8 cellular contexts compared by ENCODE assay signal in the genomic region with DNA sequence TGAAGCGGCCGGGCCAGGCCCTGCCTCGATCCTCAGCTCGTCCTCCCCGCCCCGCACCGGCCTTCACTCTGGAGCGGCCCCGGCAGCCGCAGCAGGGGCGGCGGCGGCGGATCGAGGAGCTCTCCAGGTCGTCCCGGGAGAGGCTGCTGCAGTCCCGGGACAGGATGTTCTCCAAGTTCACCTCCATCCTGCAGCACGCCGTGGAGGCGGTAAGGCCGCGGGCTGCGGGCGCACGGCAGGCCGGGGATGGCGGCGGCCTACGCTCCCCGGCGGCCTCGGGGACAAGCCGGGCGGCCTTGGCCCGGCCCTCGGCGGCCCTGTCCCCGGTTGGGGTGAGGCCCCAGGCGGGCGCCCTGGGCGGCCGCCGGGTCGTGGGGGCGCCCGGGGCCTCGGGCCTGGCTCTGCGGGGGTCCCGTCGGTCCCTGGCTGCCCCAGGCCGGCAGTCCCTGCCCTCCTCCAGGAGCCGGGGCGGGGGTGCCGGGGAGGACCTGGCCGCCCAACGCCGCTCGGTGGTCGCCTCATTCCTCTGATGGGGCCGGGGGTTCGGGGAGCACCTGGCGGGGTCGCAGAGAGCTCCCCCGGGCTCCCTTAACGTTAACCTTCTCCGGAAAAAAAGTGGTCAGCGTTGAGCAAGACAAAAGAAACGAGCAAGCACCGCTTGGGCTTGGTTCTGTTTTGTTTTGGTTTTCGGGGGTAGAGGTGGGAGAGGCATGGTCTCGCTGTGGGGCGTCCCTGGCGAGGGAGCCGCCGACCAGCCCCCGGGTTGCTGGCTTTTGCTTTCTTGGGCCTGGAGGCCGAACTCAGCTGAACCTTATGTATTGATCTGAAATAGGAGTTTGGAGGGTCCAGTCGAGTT. TPM values are rescaled to one million over a fixed set of nuclear protein-coding genes. Genes with fewer than 3 reads are reported as not detected.
A peak's percentile ranks its signal among the peaks of the same experiment; 100 is the strongest.
DNase-seq lines count a peak whose midpoint lies in the region; ATAC-seq and TF ChIP-seq lines count a peak whose summit lies in the region.

No MANE protein-coding gene starts in this region.

- no peaks in the 10 kb centered on the region for H3K9me3 Mint-ChIP-seq in activated naive CD4-positive, alpha-beta T cell treated with anti-CD3 and anti-CD28 coated beads, Interleukin-2, amount 50 U/mL, for 72 hours
- H3K9me3 Mint-ChIP-seq in osteocyte (ENCODE audit: unreplicated experiment), result no peaks in the 10 kb centered on the region

- H3K9me3 ChIP-seq in OCI-LY3 (ENCODE audit: insufficient read depth, low read length), result no peaks in the 10 kb centered on the region

- DNase-seq in A172 (ENCODE audit: low spot score), result peak; percentile 12
- peak; percentile 53 to 80 for DNase-seq in activated naive CD4-positive, alpha-beta T cell treated with anti-CD3 and anti-CD28 coated beads, Interleukin-2, amount 50 U/mL, for 72 hours (ENCODE audit: low spot score in 2 of 2)
- DNase-seq in head of caudate nucleus, result peak in 40 of 42 donors; percentile 13 to 69 (median 32)
- DNase-seq in osteocyte (ENCODE audit: extremely low spot score, unreplicated experiment), result peak; percentile 86
- DNase-seq in NCI-H2029 treated with DMSO at 0.1 percent for 48 hours (lab: John Stamatoyannopoulos, UW), result no peak

- no peak for TF ChIP-seq CTCF in OCI-LY3 (IDR thresholded peaks at IDR 0.05; ENCODE audit: low read depth, low read length)
- no peak for TF ChIP-seq CTCF in osteocyte (IDR thresholded peaks at IDR 0.05)

- peaks cover 66% of the 10 kb centered on the region for H3K4me1 Mint-ChIP-seq in osteocyte (ENCODE audit: unreplicated experiment)

- intact Hi-C loops in head of caudate nucleus (cut with DNase I), result no loop called here

- H3K27me3 Mint-ChIP-seq in osteocyte (ENCODE audit: unreplicated experiment), result no peaks in the 10 kb centered on the region

- H3K4me1 ChIP-seq in OCI-LY3 (ENCODE audit: low read length), result peaks cover 28% of the 10 kb centered on the region

- no peak overlapping the region; the same call in 1 of the 2 replicates for H2AFZ ChIP-seq in OCI-LY3 (ENCODE audit: low read depth, low read length)

- peak overlapping the region; percentile 98 for H3K4me3 ChIP-seq in OCI-LY3 (ENCODE audit: low read length)

- peak overlapping the region; percentile 98 for H3K4me2 ChIP-seq in OCI-LY3 (ENCODE audit: low read length)

- peaks cover 15% of the 10 kb centered on the region for H3K36me3 ChIP-seq in OCI-LY3 (replicated peaks; ENCODE audit: low read depth, low read length)

- peak; percentile 20 for ATAC-seq in GM18499 (IDR thresholded peaks at IDR 0.05; ENCODE audit: insufficient read depth, unreplicated experiment)
- ATAC-seq in HG02938 (IDR thresholded peaks at IDR 0.05; ENCODE audit: unreplicated experiment), result peak; percentile 35
- peak; percentile 47 to 55 for ATAC-seq in activated naive CD4-positive, alpha-beta T cell treated with anti-CD3 and anti-CD28 coated beads, Interleukin-2, amount 50 U/mL, for 72 hours

- H3K9ac ChIP-seq in OCI-LY3 (ENCODE audit: low read length), result peak overlapping the region; percentile 87

- peaks cover 12 to 25% of the 10 kb centered on the region in 2 donors for H3K36me3 Mint-ChIP-seq in activated naive CD4-positive, alpha-beta T cell treated with anti-CD3 and anti-CD28 coated beads, Interleukin-2, amount 50 U/mL, for 72 hours
- peaks cover 9% of the 10 kb centered on the region for H3K36me3 Mint-ChIP-seq in osteocyte (ENCODE audit: unreplicated experiment)

- no peaks in the 10 kb centered on the region for H4K20me1 ChIP-seq in OCI-LY3 (ENCODE audit: insufficient read depth, low read length)

- H3K27ac Mint-ChIP-seq in activated naive CD4-positive, alpha-beta T cell treated with anti-CD3 and anti-CD28 coated beads, Interleukin-2, amount 50 U/mL, for 72 hours, result peak overlapping the region; percentile 96 to 97
- H3K27ac Mint-ChIP-seq in osteocyte (ENCODE audit: unreplicated experiment), result peak overlapping the region; percentile 100

- H3K27ac ChIP-seq in OCI-LY3 (ENCODE audit: low read length), result peak overlapping the region; percentile 52

- H3K79me2 ChIP-seq in OCI-LY3 (ENCODE audit: low read length), result peaks cover 53% of the 10 kb centered on the region

- no peaks in the 10 kb centered on the region; the same call in 1 of the 2 replicates for H3K27me3 ChIP-seq in OCI-LY3 (ENCODE audit: low read depth, low read length)

- peak overlapping the region; percentile 88 for H3K4me3 Mint-ChIP-seq in osteocyte (ENCODE audit: unreplicated experiment)

RNA-seq across cellular contexts. Expression of a gene that starts 0.6 kb away (rescaled TPM):
- total RNA-seq in A172 (2014; rRNA removed; shearing (Covaris generic)), result 20.7 and 23.9 TPM in 2 replicates
- 10 to 100 TPM; 14.3 to 21.6 TPM for total RNA-seq in activated naive CD4-positive, alpha-beta T cell treated with anti-CD3 and anti-CD28 coated beads, Interleukin-2, amount 50 U/mL, for 72 hours
- 50.2 and 59.3 TPM in 2 replicates for total RNA-seq in osteocyte
